Comparison of ENCODE assay signal across 22 cellular contexts in genomic region chr6:113142775-113143174, GRCh38.
DNase-seq lines count a peak whose midpoint lies in the region; ATAC-seq, FAIRE-seq and TF ChIP-seq lines count a peak whose summit lies in the region.
"Had no signal": no experiment of that assay in that cellular context is flagged by ENCODE, and none has a peak within 500 bp of the region (broad histone marks: within the 10 kb centered on the region; RNA-seq: fewer than 3 reads in every experiment).

No MANE protein-coding gene starts in this region.

- H3K14ac ChIP-seq in IMR-90 (replicated peaks; ENCODE audit: low read depth, low read length), result no peak overlapping the region

- H4K20me1 ChIP-seq in HepG2 (ENCODE audit: insufficient read depth, low read length) (no peaks in the 10 kb centered on the region), IMR-90 (ENCODE audit: insufficient read depth, low read length) (no peaks in the 10 kb centered on the region)
- H4K20me1 ChIP-seq: BLaER1 treated with 17β-estradiol and CSF1 and Interleukin-3, amounts not matched to agents 10 nM and 100 nM had no signal

- CTCF ChIA-PET in HepG2 (lab: Yijun Ruan, JAX; ENCODE audit: low intra/inter-chr PET ratio, low total read pairs), result no interaction called here
- CTCF ChIA-PET in IMR-90 (lab: Yijun Ruan, JAX), result no interaction called here

- POLR2A ChIA-PET in HepG2 (lab: Yijun Ruan, JAX) (no interaction called here), IMR-90 (lab: Charles Lee; ENCODE audit: unreplicated experiment) (no interaction called here)

- H3K9me1 ChIP-seq in IMR-90 (ENCODE audit: insufficient read depth, low read length), result no peaks in the 10 kb centered on the region

- TF ChIP-seq RAD21 in HepG2 (CRISPR knock-in tag; IDR thresholded peaks at IDR 0.05) (no peak), IMR-90 (IDR thresholded peaks at IDR 0.05; ENCODE audit: low read length) (no peak)

- no peak overlapping the region for H2BK20ac ChIP-seq in IMR-90 (ENCODE audit: low read depth, low read length)

- FAIRE-seq in HepG2 (lab: Jason Lieb, UNC), result no peak
- FAIRE-seq: A204.1, D721Med, G401.6, GM12891, GM19239 had no signal

- H4K8ac ChIP-seq in IMR-90 (ENCODE audit: low read depth in 2 of 2, low read length in 2 of 2), result no peak overlapping the region

- dilution Hi-C loops in IMR-90 (cut with HindIII; ENCODE audit: low sequenced_read_pairs, unreplicated experiment), result no loop called here

- no peaks in the 10 kb centered on the region for H3K9me3 ChIP-seq in HepG2 (ENCODE audit: low read length)
- H3K9me3 ChIP-seq in right lobe of liver, result no peaks in the 10 kb centered on the region
- H3K9me3 ChIP-seq in IMR-90 (ENCODE audit: control insufficient read depth, insufficient read depth, low read length), result no peaks in the 10 kb centered on the region
- H3K9me3 ChIP-seq: BLaER1 treated with 17β-estradiol and CSF1 and Interleukin-3, amounts not matched to agents 10 nM and 100 nM; Caco-2 had no signal

- no peaks in the 10 kb centered on the region for H3K79me2 ChIP-seq in HepG2 (ENCODE audit: insufficient read depth, low read length)

- TF ChIP-seq CTCF in HepG2 (CRISPR knock-in tag; IDR thresholded peaks at IDR 0.05) (no peak), right lobe of liver (IDR thresholded peaks at IDR 0.05) (no peak), IMR-90 (conservative IDR thresholded peaks at IDR 0.05; ENCODE audit: low read depth, low read length) (no peak)

- H3K4ac ChIP-seq in IMR-90 (ENCODE audit: low read depth, low read length), result no peak overlapping the region

- ATAC-seq in HepG2 (no peak), right lobe of liver (no peak), IMR-90 (ENCODE audit: low read depth) (no peak)
- ATAC-seq: CD8-positive, alpha-beta T cell had no signal

- no peak overlapping the region for H4K91ac ChIP-seq in IMR-90 (ENCODE audit: insufficient read depth, low read depth, low read length)

- no peak overlapping the region for H2AK9ac ChIP-seq in IMR-90 (replicated peaks; ENCODE audit: low read depth, low read length, poor library complexity)

- no peaks in the 10 kb centered on the region for H3K36me3 ChIP-seq in HepG2 (replicated peaks in 1 of 2; ENCODE audit: control insufficient read depth in 1 of 2, insufficient read depth in 2 of 2, low read length in 2 of 2)
- no peaks in the 10 kb centered on the region for H3K36me3 ChIP-seq in right lobe of liver
- no peaks in the 10 kb centered on the region for H3K36me3 ChIP-seq in IMR-90 (ENCODE audit: control insufficient read depth, insufficient read depth, low read length)
- H3K36me3 ChIP-seq: BLaER1 treated with 17β-estradiol and CSF1 and Interleukin-3, amounts not matched to agents 10 nM and 100 nM had no signal

- H3K9ac ChIP-seq in HepG2 (ENCODE audit: insufficient read depth, low read depth, low read length) (no peak overlapping the region), IMR-90 (ENCODE audit: low read depth, low read length) (no peak overlapping the region)
- H3K9ac ChIP-seq: BLaER1 treated with 17β-estradiol and CSF1 and Interleukin-3, amounts not matched to agents 10 nM and 100 nM had no signal

- TF ChIP-seq POLR2A in HepG2 (IDR thresholded peaks at IDR 0.05; ENCODE audit: insufficient read depth in 1 of 2, low read depth in 2 of 2, low read length in 2 of 2) (no peak), right lobe of liver (IDR thresholded peaks at IDR 0.05) (no peak), IMR-90 (IDR thresholded peaks at IDR 0.05; ENCODE audit: low read depth, low read length) (no peak)

- H3K4me3 ChIP-seq in HepG2 (replicated peaks in 1 of 3; ENCODE audit: insufficient read depth in 1 of 3, low read depth in 2 of 3, low read length in 3 of 3), result no peak overlapping the region
- H3K4me3 ChIP-seq in right lobe of liver, result no peak overlapping the region
- no peak overlapping the region for H3K4me3 ChIP-seq in IMR-90 (ENCODE audit: insufficient read depth, low read depth, low read length)
- H3K4me3 ChIP-seq: BLaER1 treated with 17β-estradiol and CSF1 and Interleukin-3, amounts not matched to agents 10 nM and 100 nM had no signal

- WGBS in HepG2 (ENCODE audit: low lambda C conversion rate), result 5% methylated on average over 4 of the region's 4 CpGs
- WGBS in right lobe of liver (ENCODE audit: insufficient coverage, low coverage, low lambda C conversion rate, missing lambda C conversion rate), result 39% methylated on average over 4 of the region's 4 CpGs
- WGBS in IMR-90 (ENCODE audit: extremely low coverage in 2 of 2, insufficient read length in 1 of 2), 2 experiments, result no CpG with 5 or more reads among the region's 4 CpGs

- H2BK120ac ChIP-seq in IMR-90 (ENCODE audit: low read depth, low read length), result no peak overlapping the region

- H3K4me1 ChIP-seq in HepG2 (ENCODE audit: insufficient read depth, low read length), result no peaks in the 10 kb centered on the region
- H3K4me1 ChIP-seq in right lobe of liver, result no peaks in the 10 kb centered on the region
- peaks cover 6% of the 10 kb centered on the region for H3K4me1 ChIP-seq in IMR-90 (ENCODE audit: control insufficient read depth, insufficient read depth, low read length)
- H3K4me1 ChIP-seq: BLaER1 treated with 17β-estradiol and CSF1 and Interleukin-3, amounts not matched to agents 10 nM and 100 nM; Caco-2 had no signal

- TF ChIP-seq EP300 in HepG2 (IDR thresholded peaks at IDR 0.05; ENCODE audit: low read depth in 2 of 2, low read length in 2 of 2), result no peak
- TF ChIP-seq EP300 in HepG2 (CRISPR knock-in tag; IDR thresholded peaks at IDR 0.05; ENCODE audit: borderline replicate concordance), result no peak

- H3K18ac ChIP-seq in IMR-90 (ENCODE audit: low read depth, low read length), result no peak overlapping the region

- intact Hi-C loops in HepG2 (cut with micrococcal nuclease; ENCODE audit: unreplicated experiment), result no loop called here
- intact Hi-C loops in right lobe of liver (cut with DNase I), result no loop called here
- intact Hi-C loops in IMR-90 (cut with micrococcal nuclease), result no loop called here

- no peak overlapping the region for H2BK5ac ChIP-seq in IMR-90 (ENCODE audit: low read depth, low read length, poor library complexity, severe bottlenecking)

- in situ Hi-C loops in HepG2 (cut with HindIII; ENCODE audit: extremely low pct_ligation_motif_present, low pct_unique_long_range_greater_than_20kb) (no loop called here), IMR-90 (cut with MboI; ENCODE audit: low sequenced_read_pairs) (no loop called here)

- H2AFZ ChIP-seq in HepG2 (ENCODE audit: low read length) (no peak overlapping the region), IMR-90 (replicated peaks; ENCODE audit: low read length, poor library complexity) (no peak overlapping the region)

- no peak for DNase-seq in HepG2 (ENCODE audit: low spot score)
- DNase-seq in right lobe of liver, result no peak
- no peak for DNase-seq in IMR-90
- DNase-seq in NCI-H82 treated with DMSO at 0.1 percent for 48 hours (lab: John Stamatoyannopoulos, UW; ENCODE audit: unreplicated experiment), result peak; percentile 43
- DNase-seq in hypothalamus (lab: John Stamatoyannopoulos, UW), result no peak
- DNase-seq in kidney glomerular epithelial cell (lab: John Stamatoyannopoulos, UW), result no peak
- no peak for DNase-seq in activated CD4-positive, CD25-positive, alpha-beta regulatory T cell treated with anti-CD3 and anti-CD28 coated beads, Interleukin-2, amount 50 U/mL, for 72 hours
- DNase-seq: 8988T; AML-193; Caco-2; Calu3; CD4-positive, alpha-beta T cell; CD8-positive, alpha-beta T cell; DMS79 treated with DMSO at 0.1 percent for 48 hours; GF-D8 had no signal

- H3K27ac ChIP-seq in HepG2 (ENCODE audit: extremely low read length, insufficient read depth, low read length) (no peak overlapping the region), right lobe of liver (no peak overlapping the region), IMR-90 (ENCODE audit: insufficient read depth, low read length) (no peak overlapping the region)
- H3K27ac ChIP-seq: BLaER1 treated with 17β-estradiol and CSF1 and Interleukin-3, amounts not matched to agents 10 nM and 100 nM; C4-2B had no signal

- no peaks in the 10 kb centered on the region for H3K79me1 ChIP-seq in IMR-90 (ENCODE audit: low read depth in 1 of 2, low read length in 2 of 2)

- H3K56ac ChIP-seq in IMR-90 (ENCODE audit: extremely low read depth, insufficient read depth, low read length), result no peak overlapping the region

- H2BK15ac ChIP-seq in IMR-90 (ENCODE audit: low read depth, low read length), result no peak overlapping the region

- no peaks in the 10 kb centered on the region for H3K27me3 ChIP-seq in HepG2 (ENCODE audit: control insufficient read depth in 1 of 2, insufficient read depth in 2 of 2, low read length in 2 of 2)
- no peaks in the 10 kb centered on the region for H3K27me3 ChIP-seq in right lobe of liver
- no peaks in the 10 kb centered on the region for H3K27me3 ChIP-seq in IMR-90 (ENCODE audit: control insufficient read depth, insufficient read depth, low read length)
- H3K27me3 ChIP-seq: BLaER1 treated with 17β-estradiol and CSF1 and Interleukin-3, amounts not matched to agents 10 nM and 100 nM had no signal

- H3K4me2 ChIP-seq in HepG2 (ENCODE audit: low read depth, low read length) (no peak overlapping the region), IMR-90 (ENCODE audit: low read depth, low read length) (no peak overlapping the region)
- H3K4me2 ChIP-seq: BLaER1 treated with 17β-estradiol and CSF1 and Interleukin-3, amounts not matched to agents 10 nM and 100 nM had no signal

- H4K5ac ChIP-seq in IMR-90 (ENCODE audit: low read depth, low read length), result no peak overlapping the region

- no peak overlapping the region for H2AK5ac ChIP-seq in IMR-90 (ENCODE audit: low read depth, low read length)

- no peak overlapping the region for H3K23ac ChIP-seq in IMR-90 (ENCODE audit: low read depth, low read length)

- no TSS peak for BruUV-seq in HepG2 (replicated peaks; lab: Mats Ljungman, UMichigan)
- BruUV-seq in IMR-90 (replicated peaks; lab: Mats Ljungman, UMichigan), result no TSS peak

TF ChIP-seq in HepG2, 621 proteins besides CTCF, POLR2A, EP300 and RAD21:
- TF ChIP-seq MAFK (conservative IDR thresholded peaks at IDR 0.05 in 1 of 2, IDR thresholded peaks at IDR 0.05 in 1 of 2; ENCODE audit: low read length in 2 of 2) (peak; percentile 80 to 84), HHEX (CRISPR knock-in tag; IDR thresholded peaks at IDR 0.05) (no peak), MAFF (IDR thresholded peaks at IDR 0.05; ENCODE audit: low read depth, low read length) (peak; percentile 73)

TF ChIP-seq in IMR-90, 13 proteins besides CTCF, POLR2A, EP300 and RAD21:
- TF ChIP-seq RFX5 (IDR thresholded peaks at IDR 0.05; ENCODE audit: low read depth, low read length) (no peak), MAFK (IDR thresholded peaks at IDR 0.05; ENCODE audit: low read depth, low read length) (peak; percentile 71)
